In genomic region chr6:3260296-3260695, GRCh38 we compare ENCODE assay signal across 9 cellular contexts. TPM values are rescaled to one million over a fixed set of nuclear protein-coding genes. Genes with fewer than 3 reads are reported as not detected.
A peak's percentile ranks its signal among the peaks of the same experiment; 100 is the strongest.
DNase-seq lines count a peak whose midpoint lies in the region; ATAC-seq and TF ChIP-seq lines count a peak whose summit lies in the region.
"Had no signal": no experiment of that assay in that cellular context is flagged by ENCODE, and none has a peak within 500 bp of the region (broad histone marks: within the 10 kb centered on the region; RNA-seq: fewer than 3 reads in every experiment).

No MANE protein-coding gene starts in this region.

- H3K36me3 ChIP-seq in esophagus muscularis mucosa (peaks cover 11 to 21% (median 16%) of the 10 kb centered on the region in 4 donors), tibial nerve (peaks cover 0 to 19% (median 0%) of the 10 kb centered on the region in 3 donors)

- peaks cover 58% of the 10 kb centered on the region for H3K36me3 Mint-ChIP-seq in activated T-cell treated with anti-CD3 and anti-CD28 coated beads, Interleukin-2, amount 50 U/mL, for 24 hours (ENCODE audit: low read depth)
- H3K36me3 Mint-ChIP-seq in T-cell, result peaks cover 9% of the 10 kb centered on the region
- H3K36me3 Mint-ChIP-seq in stimulated activated memory B cell treated with anti-CD40 and anti-IgM and Interleukin-4, amounts not matched to agents 10 μg/mL and 1 μg/mL and 100 μg/mL, for 72 hours, result peaks cover 26% of the 10 kb centered on the region

- H3K4me3 ChIP-seq in esophagus muscularis mucosa (peak overlapping the region; percentile 14 to 99 (median 96)), tibial nerve (peak overlapping the region in 1 of 4 donors; percentile 84)

- DNase-seq in activated T-cell treated with anti-CD3 and anti-CD28 coated beads, Interleukin-2, amount 50 U/mL, for 24 hours, result no peak
- DNase-seq in activated T-cell treated with anti-CD3 and anti-CD28 coated beads, Interleukin-2, amount 50 U/mL, for 48 hours, result no peak
- DNase-seq in T-cell, result no peak
- DNase-seq in esophagus muscularis mucosa (ENCODE audit: extremely low spot score), result no peak
- DNase-seq in RKO (ENCODE audit: low spot score), result no peak
- no peak for DNase-seq in tibial nerve (ENCODE audit: low spot score in 2 of 2)
- DNase-seq in GM13976 (ENCODE audit: low spot score), result no peak
- DNase-seq: GOT3 had no signal

- POLR2A ChIA-PET in T-cell (lab: Charles Lee), result interaction anchor here (0.6 to 0.7 kb wide), 3 partner anchors 8 to 734 kb away, joined by 3 to 5 read pairs (median 3); no protein-coding TSS in a partner anchor

- TF ChIP-seq EP300 in esophagus muscularis mucosa (IDR thresholded peaks at IDR 0.05), result no peak
- TF ChIP-seq EP300 in tibial nerve (IDR thresholded peaks at IDR 0.05), result no peak

- H3K27ac Mint-ChIP-seq in activated T-cell treated with anti-CD3 and anti-CD28 coated beads, Interleukin-2, amount 50 U/mL, for 24 hours, result peak overlapping the region; percentile 80
- no peak overlapping the region for H3K27ac Mint-ChIP-seq in T-cell
- H3K27ac Mint-ChIP-seq in stimulated activated memory B cell treated with anti-CD40 and anti-IgM and Interleukin-4, amounts not matched to agents 10 μg/mL and 1 μg/mL and 100 μg/mL, for 72 hours, result no peak overlapping the region

- intact Hi-C loops in esophagus muscularis mucosa (cut with DNase I), result no loop called here

- peak overlapping the region; percentile 99 for H3K4me3 Mint-ChIP-seq in activated T-cell treated with anti-CD3 and anti-CD28 coated beads, Interleukin-2, amount 50 U/mL, for 24 hours
- peak overlapping the region; percentile 91 to 94 (median 93) for H3K4me3 Mint-ChIP-seq in T-cell
- H3K4me3 Mint-ChIP-seq in stimulated activated memory B cell treated with anti-CD40 and anti-IgM and Interleukin-4, amounts not matched to agents 10 μg/mL and 1 μg/mL and 100 μg/mL, for 72 hours, result peak overlapping the region; percentile 24

- no peak for TF ChIP-seq CTCF in esophagus muscularis mucosa (IDR thresholded peaks at IDR 0.05)
- TF ChIP-seq CTCF in tibial nerve (IDR thresholded peaks at IDR 0.05), result no peak
- no peak for TF ChIP-seq CTCF in GM13976 (IDR thresholded peaks at IDR 0.05; ENCODE audit: borderline replicate concordance, control extremely low read depth, extremely low read depth, insufficient read depth, missing control alignments)

- no peak for ATAC-seq in T-cell (replicated peaks in 1 of 4)
- no peak for ATAC-seq in stimulated activated memory B cell treated with anti-CD40 and anti-IgM and Interleukin-4, amounts not matched to agents 10 μg/mL and 1 μg/mL and 100 μg/mL, for 72 hours

- TF ChIP-seq POLR2A in esophagus muscularis mucosa (IDR thresholded peaks at IDR 0.05; ENCODE audit: low read depth) (no peak), tibial nerve (IDR thresholded peaks at IDR 0.05) (no peak)

- H3K4me1 ChIP-seq in esophagus muscularis mucosa (peaks cover 30 to 61% (median 59%) of the 10 kb centered on the region in 4 donors), tibial nerve (peaks cover 0 to 51% (median 20%) of the 10 kb centered on the region in 4 donors)

- CTCF ChIA-PET in T-cell (lab: Charles Lee), result interaction anchor here (0.5 to 1.3 kb wide), 5 partner anchors 9 to 134 kb away, joined by 3 to 15 read pairs (median 5); partner anchors contain the start of gene TUBB2A (in 1 of the 2)

- H3K27ac ChIP-seq in esophagus muscularis mucosa (replicated peaks in 1 of 4) (no peak overlapping the region), tibial nerve (no peak overlapping the region)

- 88% methylated on average over 13 of the region's 14 CpGs for WGBS in esophagus muscularis mucosa
- WGBS in tibial nerve, 2 donors, result 76 to 81% methylated on average over 14 of the region's 14 CpGs

- H3K27me3 ChIP-seq in esophagus muscularis mucosa (no peaks in the 10 kb centered on the region), tibial nerve (no peaks in the 10 kb centered on the region)

- H3K9me3 Mint-ChIP-seq in activated T-cell treated with anti-CD3 and anti-CD28 coated beads, Interleukin-2, amount 50 U/mL, for 24 hours, result no peaks in the 10 kb centered on the region
- H3K9me3 Mint-ChIP-seq in T-cell, result no peaks in the 10 kb centered on the region
- H3K9me3 Mint-ChIP-seq in stimulated activated memory B cell treated with anti-CD40 and anti-IgM and Interleukin-4, amounts not matched to agents 10 μg/mL and 1 μg/mL and 100 μg/mL, for 72 hours, result no peaks in the 10 kb centered on the region

- in situ Hi-C loops in GM13976 (cut with MboI; ENCODE audit: low sequenced_read_pairs, unreplicated experiment), result no loop called here

- H3K9me3 ChIP-seq in esophagus muscularis mucosa, result no peaks in the 10 kb centered on the region
- H3K9me3 ChIP-seq in tibial nerve, result no peaks in the 10 kb centered on the region

- H3K27me3 Mint-ChIP-seq in activated T-cell treated with anti-CD3 and anti-CD28 coated beads, Interleukin-2, amount 50 U/mL, for 24 hours, result peaks cover 3% of the 10 kb centered on the region
- H3K27me3 Mint-ChIP-seq in T-cell, result peaks cover 0 to 3% of the 10 kb centered on the region in 2 donors
- peaks cover 10% of the 10 kb centered on the region for H3K27me3 Mint-ChIP-seq in stimulated activated memory B cell treated with anti-CD40 and anti-IgM and Interleukin-4, amounts not matched to agents 10 μg/mL and 1 μg/mL and 100 μg/mL, for 72 hours

- peaks cover 42% of the 10 kb centered on the region for H3K4me1 Mint-ChIP-seq in activated T-cell treated with anti-CD3 and anti-CD28 coated beads, Interleukin-2, amount 50 U/mL, for 24 hours (ENCODE audit: low read depth)
- peaks cover 45 to 54% (median 52%) of the 10 kb centered on the region in 3 donors for H3K4me1 Mint-ChIP-seq in T-cell
- peaks cover 45% of the 10 kb centered on the region for H3K4me1 Mint-ChIP-seq in stimulated activated memory B cell treated with anti-CD40 and anti-IgM and Interleukin-4, amounts not matched to agents 10 μg/mL and 1 μg/mL and 100 μg/mL, for 72 hours

RNA-seq across cellular contexts. Expression of gene PSMG4, which starts 1.5 kb away (rescaled TPM):
- total RNA-seq in T-cell, result 10 to 100 TPM; 18.8 to 42.6 (median 33.6) TPM
- total RNA-seq in esophagus muscularis mucosa, result 10 to 100 TPM; 21.4 to 28.6 (median 25.7) TPM
- 10 to 100 TPM; 14.7 to 36.5 (median 31.8) TPM for total RNA-seq in tibial nerve

RNA-seq across cellular contexts. Expression of gene TUBB2B, which starts 32.8 kb away (rescaled TPM):
- 1 to 10 TPM in 2 of 5 donors, under 1 TPM in 2, not detected in 1; 0.46 to 1.2 (median 0.87) TPM for total RNA-seq in T-cell
- total RNA-seq in esophagus muscularis mucosa, result 10 to 100 TPM; 12.0 to 35.8 (median 20.9) TPM
- total RNA-seq in tibial nerve, result 10 to 100 TPM; 13.7 to 47.6 (median 32.6) TPM

Comparison
In these comparisons a context has a peak if more than half of its experiments do, and no peak if none do; other contexts are left out.
1. H3K4me3 Mint-ChIP-seq: peak in every context shown above with its lines; median percentile 99 in activated T-cell treated with anti-CD3 and anti-CD28 coated beads, Interleukin-2, amount 50 U/mL, for 24 hours; 93 in T-cell; 24 in stimulated activated memory B cell treated with anti-CD40 and anti-IgM and Interleukin-4, amounts not matched to agents 10 μg/mL and 1 μg/mL and 100 μg/mL, for 72 hours.
2. RNA of gene TUBB2B, which starts 32.8 kb away (total RNA-seq): 13.7 to 47.6 TPM in tibial nerve and 12.0 to 35.8 TPM in esophagus muscularis mucosa; 0.46 to 1.2 TPM in T-cell; every median in the first group is over 4 times any median in the second.